8 cellular contexts compared by ENCODE assay signal in genomic region chr10:102917314-102917961, GRCh38. TPM values are rescaled to one million over a fixed set of nuclear protein-coding genes. Genes with fewer than 3 reads are reported as not detected.
DNase-seq lines count a peak whose midpoint lies in the region; ATAC-seq and TF ChIP-seq lines count a peak whose summit lies in the region.

No MANE protein-coding gene starts in this region.

- H3K27ac ChIP-seq in CD4-positive, alpha-beta T cell (ENCODE audit: low read depth, low read length): peak overlapping the region; percentile 89
- peak overlapping the region; percentile 81; the same call in 1 of the 2 replicates for H3K27ac ChIP-seq in Panc1 (ENCODE audit: low read length)

- H3K27me3 ChIP-seq in CD4-positive, alpha-beta T cell (ENCODE audit: control insufficient read depth, insufficient read depth, low read length): peaks cover 8% of the 10 kb centered on the region
- no peaks in the 10 kb centered on the region for H3K27me3 ChIP-seq in Panc1 (ENCODE audit: control insufficient read depth, insufficient read depth, low read length)

- no peaks in the 10 kb centered on the region for H3K9me3 Mint-ChIP-seq in CD4-positive, alpha-beta T cell
- H3K9me3 Mint-ChIP-seq in activated T-helper 17 cell treated with anti-CD3 and anti-CD28 coated beads, Interleukin-2, amount 50 U/mL, for 72 hours: no peaks in the 10 kb centered on the region
- no peaks in the 10 kb centered on the region for H3K9me3 Mint-ChIP-seq in nephron
- no peaks in the 10 kb centered on the region for H3K9me3 Mint-ChIP-seq in stimulated activated naive B cell treated with anti-CD40 and anti-IgM and Interleukin-4, amounts not matched to agents 10 μg/mL and 1 μg/mL and 100 μg/mL, for 72 hours

- H3K4me3 ChIP-seq in Panc1 (ENCODE audit: low read depth in 2 of 2, low read length in 2 of 2) (peak overlapping the region; percentile 75 to 77), fibroblast of pulmonary artery (replicated peaks; ENCODE audit: low read depth, low read length) (peak overlapping the region; percentile 88)

- H3K36me3 ChIP-seq in Panc1 (ENCODE audit: control insufficient read depth, insufficient read depth, low read length): peaks cover 2% of the 10 kb centered on the region; the same call in 1 of the 2 replicates

- POLR2A ChIA-PET in CD4-positive, alpha-beta T cell (lab: Charles Lee): interaction anchor here (0.5 to 2.6 kb wide), 23 partner anchors 10 to 497 kb away, joined by 3 to 17 read pairs (median 4); partner anchors contain the start of genes BORCS7, FBXL15, NT5C2 and PCGF6
- POLR2A ChIA-PET in Panc1 (lab: Charles Lee): interaction anchor here (0.6 kb wide), 2 partner anchors 15 to 478 kb away, joined by 4 to 6 read pairs; no protein-coding TSS in a partner anchor

- intact Hi-C loops in CD4-positive, alpha-beta T cell (cut with DNase I, micrococcal nuclease): loop anchor here (1.0 to 5.0 kb wide), 10 partner anchors 135 to 765 kb away; partner anchors contain the start of genes WBP1L (in 2 of the 2), NOLC1 (in 1 of the 2), NT5C2 (in 1 of the 2) and TAF5 (in 1 of the 2)
- intact Hi-C loops in Panc1 (cut with micrococcal nuclease; ENCODE audit: unreplicated experiment): loop anchor here (1.0 kb wide), 1 partner anchor 152 kb away; no protein-coding TSS in a partner anchor

- no peaks in the 10 kb centered on the region for H3K9me3 ChIP-seq in CD4-positive, alpha-beta T cell (ENCODE audit: control insufficient read depth, low read length)
- H3K9me3 ChIP-seq in Panc1 (ENCODE audit: control insufficient read depth, insufficient read depth, low read depth, low read length): no peaks in the 10 kb centered on the region

- BruUV-seq in Panc1 (replicated peaks; lab: Mats Ljungman, UMichigan): no TSS peak

- peaks cover 27% of the 10 kb centered on the region for H3K27me3 Mint-ChIP-seq in CD4-positive, alpha-beta T cell
- peaks cover 8% of the 10 kb centered on the region for H3K27me3 Mint-ChIP-seq in activated T-helper 17 cell treated with anti-CD3 and anti-CD28 coated beads, Interleukin-2, amount 50 U/mL, for 72 hours
- H3K27me3 Mint-ChIP-seq in nephron (ENCODE audit: low read depth): peaks cover 19% of the 10 kb centered on the region
- peaks cover 10 to 26% of the 10 kb centered on the region in 2 donors for H3K27me3 Mint-ChIP-seq in stimulated activated naive B cell treated with anti-CD40 and anti-IgM and Interleukin-4, amounts not matched to agents 10 μg/mL and 1 μg/mL and 100 μg/mL, for 72 hours

- peak; percentile 68 to 85 (median 76) for DNase-seq in CD4-positive, alpha-beta T cell
- peak; percentile 35 for DNase-seq in Panc1 (ENCODE audit: low read depth, low spot score)
- peak; percentile 64 for DNase-seq in fibroblast of pulmonary artery (ENCODE audit: low read depth)
- peak; percentile 76 for DNase-seq in stimulated activated naive B cell treated with anti-CD40 and anti-IgM and Interleukin-4, amounts not matched to agents 10 μg/mL and 1 μg/mL and 100 μg/mL, for 72 hours

- peak; percentile 43 for ATAC-seq in CD4-positive, alpha-beta T cell (ENCODE audit: poor library complexity)
- ATAC-seq in GM19452 (IDR thresholded peaks at IDR 0.05; ENCODE audit: unreplicated experiment) (peak; percentile 43), HG03565 (IDR thresholded peaks at IDR 0.05; ENCODE audit: unreplicated experiment) (peak; percentile 32), Panc1 (peak; percentile 68)
- ATAC-seq in activated T-helper 17 cell treated with anti-CD3 and anti-CD28 coated beads, Interleukin-2, amount 50 U/mL, for 72 hours (replicated peaks): peak; percentile 56
- peak; percentile 64 to 65 for ATAC-seq in stimulated activated naive B cell treated with anti-CD40 and anti-IgM and Interleukin-4, amounts not matched to agents 10 μg/mL and 1 μg/mL and 100 μg/mL, for 72 hours (replicated peaks)

- peaks cover 14% of the 10 kb centered on the region for H3K36me3 Mint-ChIP-seq in CD4-positive, alpha-beta T cell (ENCODE audit: low read depth)
- H3K36me3 Mint-ChIP-seq in activated T-helper 17 cell treated with anti-CD3 and anti-CD28 coated beads, Interleukin-2, amount 50 U/mL, for 72 hours (ENCODE audit: low read depth): no peaks in the 10 kb centered on the region
- no peaks in the 10 kb centered on the region for H3K36me3 Mint-ChIP-seq in nephron (ENCODE audit: low read depth)
- H3K36me3 Mint-ChIP-seq in stimulated activated naive B cell treated with anti-CD40 and anti-IgM and Interleukin-4, amounts not matched to agents 10 μg/mL and 1 μg/mL and 100 μg/mL, for 72 hours: peaks cover 3 to 5% of the 10 kb centered on the region in 2 donors

- H3K4me3 Mint-ChIP-seq in CD4-positive, alpha-beta T cell: peak overlapping the region; percentile 98
- H3K4me3 Mint-ChIP-seq in activated T-helper 17 cell treated with anti-CD3 and anti-CD28 coated beads, Interleukin-2, amount 50 U/mL, for 72 hours: peak overlapping the region; percentile 92
- H3K4me3 Mint-ChIP-seq in nephron: peak overlapping the region; percentile 94 to 95 (median 95)
- H3K4me3 Mint-ChIP-seq in stimulated activated naive B cell treated with anti-CD40 and anti-IgM and Interleukin-4, amounts not matched to agents 10 μg/mL and 1 μg/mL and 100 μg/mL, for 72 hours: peak overlapping the region; percentile 97 to 100

- H3K4me1 ChIP-seq in Panc1 (ENCODE audit: control insufficient read depth, insufficient read depth, low read length): peaks cover 20% of the 10 kb centered on the region

- CTCF ChIA-PET in CD4-positive, alpha-beta T cell (lab: Charles Lee): interaction anchor here (0.6 to 2.3 kb wide), 15 partner anchors 12 to 1081 kb away, joined by 3 to 28 read pairs (median 3); partner anchors contain the start of gene NT5C2
- CTCF ChIA-PET in Panc1 (lab: Charles Lee): interaction anchor here (0.6 to 2.0 kb wide), 12 partner anchors 12 to 327 kb away, joined by 3 to 12 read pairs (median 4); no protein-coding TSS in a partner anchor

- peaks cover 52% of the 10 kb centered on the region for H3K4me1 Mint-ChIP-seq in CD4-positive, alpha-beta T cell (ENCODE audit: low read depth)
- peaks cover 26% of the 10 kb centered on the region for H3K4me1 Mint-ChIP-seq in activated T-helper 17 cell treated with anti-CD3 and anti-CD28 coated beads, Interleukin-2, amount 50 U/mL, for 72 hours
- peaks cover 39% of the 10 kb centered on the region for H3K4me1 Mint-ChIP-seq in nephron
- peaks cover 18 to 57% of the 10 kb centered on the region in 2 donors for H3K4me1 Mint-ChIP-seq in stimulated activated naive B cell treated with anti-CD40 and anti-IgM and Interleukin-4, amounts not matched to agents 10 μg/mL and 1 μg/mL and 100 μg/mL, for 72 hours

- in situ Hi-C loops in Panc1 (cut with HindIII; ENCODE audit: low pct_unique_long_range_greater_than_20kb, low sequenced_read_pairs): no loop called here

- peak; percentile 99 for TF ChIP-seq CTCF in CD4-positive, alpha-beta T cell (IDR thresholded peaks at IDR 0.05)
- TF ChIP-seq CTCF in Panc1 (IDR thresholded peaks at IDR 0.05) (peak; percentile 100), fibroblast of pulmonary artery (IDR thresholded peaks at IDR 0.05; ENCODE audit: low read length, missing control alignments) (peak; percentile 80), nephron (IDR thresholded peaks at IDR 0.05; ENCODE audit: unreplicated experiment in 3 of 3) (peak; percentile 98 to 99 (median 99))

- peak overlapping the region; percentile 90 for H3K27ac Mint-ChIP-seq in CD4-positive, alpha-beta T cell
- peak overlapping the region; percentile 93 for H3K27ac Mint-ChIP-seq in activated T-helper 17 cell treated with anti-CD3 and anti-CD28 coated beads, Interleukin-2, amount 50 U/mL, for 72 hours
- H3K27ac Mint-ChIP-seq in nephron: peak overlapping the region in 2 of 3 experiments; percentile 76 to 79
- H3K27ac Mint-ChIP-seq in stimulated activated naive B cell treated with anti-CD40 and anti-IgM and Interleukin-4, amounts not matched to agents 10 μg/mL and 1 μg/mL and 100 μg/mL, for 72 hours: peak overlapping the region; percentile 98

RNA-seq across cellular contexts. Expression of gene CNNM2, which starts 0.7 kb away (rescaled TPM):
- 1 to 10 TPM; 8.4 to 8.9 TPM for total RNA-seq in CD4-positive, alpha-beta T cell
- 27.1 TPM for total RNA-seq in Panc1 (2021; ENCODE audit: unreplicated experiment)
- 24.3 TPM for polyA plus RNA-seq in Panc1 (2012; ENCODE audit: insufficient read length)
- 1 to 10 TPM; 6.6 to 7.4 TPM for total RNA-seq in activated T-helper 17 cell treated with anti-CD3 and anti-CD28 coated beads, Interleukin-2, amount 50 U/mL, for 72 hours

RNA-seq across cellular contexts. Expression of gene AS3MT, which starts 48.2 kb away (rescaled TPM):
- under 1 TPM; 0.67 to 0.77 TPM for total RNA-seq in CD4-positive, alpha-beta T cell
- total RNA-seq in Panc1 (2021; ENCODE audit: unreplicated experiment): 4.0 TPM
- 13.6 TPM for polyA plus RNA-seq in Panc1 (2012; ENCODE audit: insufficient read length)
- 1 to 10 TPM in 1 of 2 donors, not detected in 1; 1.6 TPM for total RNA-seq in activated T-helper 17 cell treated with anti-CD3 and anti-CD28 coated beads, Interleukin-2, amount 50 U/mL, for 72 hours

Comparison
In these comparisons a context has a peak if more than half of its experiments do, and no peak if none do; other contexts are left out.
1. Peak in every context shown above with its lines: DNase-seq, ATAC-seq, H3K4me3 ChIP-seq and H3K27ac ChIP-seq.